In genomic region chr22:35462558-35463230, GRCh38 we compare ENCODE assay signal across 19 cellular contexts.
A peak's percentile ranks its signal among the peaks of the same experiment; 100 is the strongest.
DNase-seq lines count a peak whose midpoint lies in the region; ATAC-seq, FAIRE-seq and TF ChIP-seq lines count a peak whose summit lies in the region.
"Had no signal": no experiment of that assay in that cellular context is flagged by ENCODE, and none has a peak within 500 bp of the region (broad histone marks: within the 10 kb centered on the region; RNA-seq: fewer than 3 reads in every experiment).

No MANE protein-coding gene starts in this region.

- peak overlapping the region; percentile 62 for H3K56ac ChIP-seq in H1 (replicated peaks; ENCODE audit: insufficient read length, low read depth, low read length)

- no peak overlapping the region for H3K4me3 ChIP-seq in H1 (ENCODE audit: extremely low read depth in 1 of 4, insufficient read depth in 2 of 4, low read depth in 3 of 4, low read length in 4 of 4)
- no peak overlapping the region for H3K4me3 ChIP-seq in spleen
- no peak overlapping the region for H3K4me3 ChIP-seq in PC-3 (ENCODE audit: low read length)
- H3K4me3 ChIP-seq: HAP-1, SJSA1 had no signal

- no peak overlapping the region for H2AK5ac ChIP-seq in H1 (ENCODE audit: low read depth, low read length)

- no peak overlapping the region for H3K9ac ChIP-seq in H1 (replicated peaks in 1 of 4; ENCODE audit: extremely low read depth in 1 of 4, low read depth in 3 of 4, low read length in 3 of 4)
- no peak overlapping the region for H3K9ac ChIP-seq in PC-3 (ENCODE audit: low read length)

- no peak overlapping the region for H2BK15ac ChIP-seq in H1 (ENCODE audit: low read length)

- no peak overlapping the region for H3K14ac ChIP-seq in H1 (ENCODE audit: insufficient read length)

- H3K36me3 ChIP-seq in H1 (ENCODE audit: control insufficient read depth in 2 of 4, insufficient read depth in 4 of 4, low read length in 3 of 4) (no peaks in the 10 kb centered on the region), spleen (peaks cover 0 to 4% (median 0%) of the 10 kb centered on the region in 6 donors), PC-3 (ENCODE audit: low read depth, low read length) (no peaks in the 10 kb centered on the region)
- H3K36me3 ChIP-seq: HAP-1, SJSA1 had no signal

- 86% methylated on average over 8 of the region's 9 CpGs; no CpG with 5 or more reads in 1 of the 2 experiments for WGBS in H1 (ENCODE audit: extremely low coverage in 1 of 2, insufficient coverage in 1 of 2, insufficient read length in 1 of 2, insufficient replicate concordance in 2 of 2, low coverage in 1 of 2, low lambda C conversion rate in 2 of 2, missing lambda C conversion rate in 1 of 2), 2 experiments
- WGBS in spleen, 5 donors: 74 to 91% (median 79%) methylated on average over 9 of the region's 9 CpGs

- TF ChIP-seq RAD21 in H1 (IDR thresholded peaks at IDR 0.05 in 1 of 2, conservative IDR thresholded peaks at IDR 0.05 in 1 of 2; ENCODE audit: low read depth in 2 of 2, low read length in 2 of 2): no peak

- peaks cover 0 to 4% of the 10 kb centered on the region in 2 experiments for H4K20me1 ChIP-seq in H1 (replicated peaks in 1 of 2; ENCODE audit: control insufficient read depth in 1 of 2, insufficient read depth in 2 of 2, low read length in 2 of 2)
- H4K20me1 ChIP-seq in PC-3 (ENCODE audit: low read length): no peaks in the 10 kb centered on the region

- no peak overlapping the region for H3K18ac ChIP-seq in H1 (ENCODE audit: extremely low read depth, low read length)

- FAIRE-seq in H1 (lab: Jason Lieb, UNC): no peak
- FAIRE-seq: GM19239, HTR-8/SVneo had no signal

- H3F3A ChIP-seq in PC-3 (ENCODE audit: low read length, unreplicated experiment): no peaks in the 10 kb centered on the region

- H2AFZ ChIP-seq in H1 (ENCODE audit: low read length): no peak overlapping the region
- H2AFZ ChIP-seq in PC-3 (ENCODE audit: low read length): no peak overlapping the region

- no peak overlapping the region for H3K27ac ChIP-seq in H1 (ENCODE audit: low read depth, low read length)
- H3K27ac ChIP-seq in spleen: peak overlapping the region in 5 of 8 donors; percentile 10 to 40 (median 15)
- H3K27ac ChIP-seq in PC-3 (ENCODE audit: low read length): no peak overlapping the region
- H3K27ac ChIP-seq: HL-60, RWPE1, SJSA1 had no signal

- DNase-seq in NCI-H1105 treated with DMSO at 0.1 percent for 48 hours (lab: John Stamatoyannopoulos, UW) (peak; percentile 13), NCI-H1105 (lab: John Stamatoyannopoulos, UW) (no peak), DMS79 treated with DMSO at 0.1 percent for 48 hours (lab: John Stamatoyannopoulos, UW) (peak; percentile 76), H1 (ENCODE audit: low read depth in 1 of 2, low spot score in 2 of 2) (no peak), spleen (no peak), PC-3 (no peak), T1000 (lab: John Stamatoyannopoulos, UW) (no peak)
- DNase-seq: C1 segment of cervical spinal cord, DMS153, NCI-H1436 treated with DMSO at 0.1 percent for 48 hours, NCI-H2029 treated with DMSO at 0.1 percent for 48 hours, NCI-H226 had no signal

- intact Hi-C loops in spleen (cut with DNase I; ENCODE audit: low total_unique reads): no loop called here
- intact Hi-C loops in PC-3 (cut with micrococcal nuclease): no loop called here

- no peaks in the 10 kb centered on the region for H3K9me2 ChIP-seq in PC-3 (replicated peaks; ENCODE audit: low read length)

- ATAC-seq in HG03565 (IDR thresholded peaks at IDR 0.05; ENCODE audit: unreplicated experiment): no peak
- no peak for ATAC-seq in PC-3

- CTCF ChIA-PET in H1 (lab: Charles Lee; ENCODE audit: partially characterized antibody): interaction anchor here (0.7 kb wide), 1 partner anchor 8 kb away, joined by 3 read pairs; no protein-coding TSS in a partner anchor
- CTCF ChIA-PET in PC-3 (lab: Charles Lee): no interaction called here

- H3K27me3 ChIP-seq in H1 (replicated peaks in 1 of 4; ENCODE audit: control insufficient read depth in 3 of 4, extremely low read depth in 1 of 4, insufficient read depth in 3 of 4, low read length in 3 of 4) (no peaks in the 10 kb centered on the region), spleen (replicated peaks in 1 of 7) (no peaks in the 10 kb centered on the region), PC-3 (ENCODE audit: low read length) (no peaks in the 10 kb centered on the region)
- H3K27me3 ChIP-seq: SJSA1 had no signal

- H3K23ac ChIP-seq in H1 (ENCODE audit: insufficient read length): no peak overlapping the region

- H2BK120ac ChIP-seq in H1 (replicated peaks; ENCODE audit: low read depth, low read length): no peak overlapping the region

- H3K4me2 ChIP-seq in H1 (ENCODE audit: insufficient read depth in 1 of 2, low read depth in 2 of 2, low read length in 2 of 2): no peak overlapping the region
- H3K4me2 ChIP-seq in PC-3 (ENCODE audit: low read length): no peak overlapping the region

- no peak overlapping the region for H4K5ac ChIP-seq in H1 (ENCODE audit: insufficient read length, low read depth, low read length)

- TF ChIP-seq POLR2A in H1 (IDR thresholded peaks at IDR 0.05; ENCODE audit: control extremely low read depth in 1 of 2, low read depth in 2 of 2, low read length in 2 of 2): no peak
- TF ChIP-seq POLR2A in spleen (IDR thresholded peaks at IDR 0.05): no peak

- no peak overlapping the region for H3K4ac ChIP-seq in H1 (replicated peaks; ENCODE audit: insufficient read length, low read depth, low read length)

- TF ChIP-seq CTCF in H1 (IDR thresholded peaks at IDR 0.05; ENCODE audit: control extremely low read depth in 1 of 3, insufficient read depth in 1 of 3, low read depth in 1 of 3, low read length in 3 of 3): no peak
- no peak for TF ChIP-seq CTCF in spleen (IDR thresholded peaks at IDR 0.05 in 8 of 11, conservative IDR thresholded peaks at IDR 0.05 in 3 of 11)
- TF ChIP-seq CTCF in PC-3 (conservative IDR thresholded peaks at IDR 0.05; ENCODE audit: low read depth, low read length): no peak

- TF ChIP-seq EP300 in H1 (IDR thresholded peaks at IDR 0.05; ENCODE audit: borderline replicate concordance in 1 of 2, low read depth in 2 of 2, low read length in 2 of 2): no peak

- no peaks in the 10 kb centered on the region for H3K79me1 ChIP-seq in H1 (ENCODE audit: low read depth, low read length)

- no peak overlapping the region for H2BK20ac ChIP-seq in H1 (ENCODE audit: low read length)

- H4K8ac ChIP-seq in H1 (ENCODE audit: extremely low read depth, insufficient read depth, low read length): no peak overlapping the region

- H2BK5ac ChIP-seq in H1 (ENCODE audit: low read depth, low read length): no peak overlapping the region

- H3K4me1 ChIP-seq in H1 (replicated peaks in 1 of 4; ENCODE audit: control insufficient read depth in 3 of 4, insufficient read depth in 4 of 4, low read length in 3 of 4): peaks cover 6 to 13% (median 10%) of the 10 kb centered on the region in 4 experiments
- H3K4me1 ChIP-seq in spleen: peaks cover 0 to 7% (median 1%) of the 10 kb centered on the region in 6 donors
- no peaks in the 10 kb centered on the region for H3K4me1 ChIP-seq in PC-3 (ENCODE audit: insufficient read depth, low read length)
- H3K4me1 ChIP-seq: HAP-1, SJSA1 had no signal

- H3K79me2 ChIP-seq in H1 (ENCODE audit: control insufficient read depth in 1 of 2, insufficient read depth in 2 of 2, low read length in 2 of 2): no peaks in the 10 kb centered on the region
- no peaks in the 10 kb centered on the region for H3K79me2 ChIP-seq in PC-3 (ENCODE audit: low read length)

- BruUV-seq in PC-3 (replicated peaks; lab: Mats Ljungman, UMichigan): no TSS peak

- H3K23me2 ChIP-seq in H1 (ENCODE audit: low read depth, low read length): peaks cover 7% of the 10 kb centered on the region; the same call in 1 of the 2 replicates

- H3K9me3 ChIP-seq in H1 (ENCODE audit: insufficient read depth in 2 of 2, low read depth in 1 of 2, low read length in 1 of 2) (no peaks in the 10 kb centered on the region), spleen (no peaks in the 10 kb centered on the region), PC-3 (ENCODE audit: low read length) (no peaks in the 10 kb centered on the region)
- H3K9me3 ChIP-seq: HAP-1, SJSA1 had no signal

- no peak overlapping the region for H4K91ac ChIP-seq in H1 (replicated peaks; ENCODE audit: insufficient read length, low read length)

- H2BK12ac ChIP-seq in H1 (ENCODE audit: low read depth, low read length): no peak overlapping the region

- POLR2A ChIA-PET in H1 (lab: Charles Lee; ENCODE audit: partially characterized antibody): interaction anchor here (1.1 kb wide), 1 partner anchor 166 kb away, joined by 3 read pairs; no protein-coding TSS in a partner anchor
- POLR2A ChIA-PET in PC-3 (lab: Charles Lee; ENCODE audit: unreplicated experiment): no interaction called here

TF ChIP-seq in H1, 55 proteins besides CTCF, POLR2A, EP300 and RAD21:
- TF ChIP-seq TEAD4 (IDR thresholded peaks at IDR 0.05; ENCODE audit: low read depth, low read length) (no peak), CTBP2 (IDR thresholded peaks at IDR 0.05; ENCODE audit: borderline replicate concordance, insufficient read depth, insufficient read length, low read length) (no peak)

Comparison
In these comparisons a context has a peak if more than half of its experiments do, and no peak if none do; other contexts are left out.
1. DNase-seq: peak in NCI-H1105 treated with DMSO at 0.1 percent for 48 hours (single experiment) and DMS79 treated with DMSO at 0.1 percent for 48 hours (single experiment); none in NCI-H1105 (single experiment), H1 (0 of 2), spleen (single experiment), PC-3 (single experiment) and T1000 (single experiment).
2. H3K27ac ChIP-seq: peak in spleen (5 of 8); none in H1 (single experiment) and PC-3 (single experiment).